2 cellular contexts compared by ENCODE assay signal in the genomic region with DNA sequence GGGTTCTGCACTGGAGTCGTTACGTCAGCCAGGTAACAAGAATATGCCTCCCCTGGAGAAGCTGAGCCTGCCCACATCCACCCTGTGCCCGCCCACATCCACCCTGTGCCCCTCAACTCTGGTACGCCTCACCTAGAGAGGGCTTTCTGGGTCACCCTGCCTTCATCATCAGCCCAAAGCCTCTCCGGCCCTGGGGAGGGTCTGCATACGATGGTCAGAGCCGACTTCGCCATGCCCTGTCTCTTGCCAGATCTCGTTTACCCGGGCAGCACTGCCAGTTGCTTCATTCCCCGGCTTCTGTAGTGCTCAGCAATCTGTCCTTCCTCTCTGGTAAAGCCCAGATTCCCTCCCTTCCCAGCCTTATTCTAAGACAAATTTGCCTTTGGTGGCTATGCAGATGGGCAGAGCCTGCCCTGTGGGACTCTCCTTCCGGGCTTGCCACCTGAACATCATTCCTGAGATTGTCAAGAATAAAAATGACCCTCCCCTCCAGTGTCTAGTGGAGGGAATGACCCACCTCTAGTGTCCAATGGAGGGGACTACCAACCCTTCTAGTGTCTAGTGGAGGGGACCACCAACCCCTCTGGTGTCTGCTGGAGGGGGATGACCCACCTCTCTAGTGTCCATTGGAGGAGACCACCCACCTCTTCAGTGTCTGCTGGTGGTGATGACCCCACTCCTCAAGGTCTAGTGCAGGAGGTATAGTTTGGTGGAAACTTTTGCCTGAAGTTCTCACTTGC.
TF ChIP-seq lines count a peak whose summit lies in the region.

No MANE protein-coding gene starts in this region.

TF ChIP-seq in HEK293, 187 proteins besides CTCF, POLR2A, EP300 and RAD21:
- peak; percentile 29; the same call in 1 of the 2 replicates for TF ChIP-seq ZFHX2 (tag by site-specific recombination; conservative IDR thresholded peaks at IDR 0.05)
- 0 out of 2 replicates have a peak, but pooled peaks have one; percentile 23 for TF ChIP-seq ZNF600 (tag by site-specific recombination; IDR thresholded peaks at IDR 0.05)
- TF ChIP-seq ZNF121 (tag by site-specific recombination; IDR thresholded peaks at IDR 0.05), result no peak

TF ChIP-seq in H1, 55 proteins besides CTCF, POLR2A, EP300 and RAD21:
- TF ChIP-seq SP4 (IDR thresholded peaks at IDR 0.05; ENCODE audit: low read length) (no peak), NRF1 (IDR thresholded peaks at IDR 0.05; ENCODE audit: low read depth, low read length) (no peak), CBX5 (IDR thresholded peaks at IDR 0.05; ENCODE audit: low read depth, low read length) (no peak), ASH2L (IDR thresholded peaks at IDR 0.05; ENCODE audit: low read length) (no peak), BACH1 (IDR thresholded peaks at IDR 0.05; ENCODE audit: low read length) (no peak), PHF8 (conservative IDR thresholded peaks at IDR 0.05; ENCODE audit: low read depth, low read length) (no peak), TBP (IDR thresholded peaks at IDR 0.05; ENCODE audit: low read depth, low read length) (no peak), SP2 (IDR thresholded peaks at IDR 0.05; ENCODE audit: low read length) (no peak), SAP30 (IDR thresholded peaks at IDR 0.05; ENCODE audit: insufficient read depth, insufficient replicate concordance, low read length) (no peak), EZH2 (IDR thresholded peaks at IDR 0.05; ENCODE audit: low read depth, low read length, severe bottlenecking) (no peak), YY1 (IDR thresholded peaks at IDR 0.05; ENCODE audit: low read depth, low read length) (no peak), EGR1 (IDR thresholded peaks at IDR 0.05; ENCODE audit: borderline replicate concordance, low read depth, low read length) (no peak)
- TF ChIP-seq, protein P1, sequence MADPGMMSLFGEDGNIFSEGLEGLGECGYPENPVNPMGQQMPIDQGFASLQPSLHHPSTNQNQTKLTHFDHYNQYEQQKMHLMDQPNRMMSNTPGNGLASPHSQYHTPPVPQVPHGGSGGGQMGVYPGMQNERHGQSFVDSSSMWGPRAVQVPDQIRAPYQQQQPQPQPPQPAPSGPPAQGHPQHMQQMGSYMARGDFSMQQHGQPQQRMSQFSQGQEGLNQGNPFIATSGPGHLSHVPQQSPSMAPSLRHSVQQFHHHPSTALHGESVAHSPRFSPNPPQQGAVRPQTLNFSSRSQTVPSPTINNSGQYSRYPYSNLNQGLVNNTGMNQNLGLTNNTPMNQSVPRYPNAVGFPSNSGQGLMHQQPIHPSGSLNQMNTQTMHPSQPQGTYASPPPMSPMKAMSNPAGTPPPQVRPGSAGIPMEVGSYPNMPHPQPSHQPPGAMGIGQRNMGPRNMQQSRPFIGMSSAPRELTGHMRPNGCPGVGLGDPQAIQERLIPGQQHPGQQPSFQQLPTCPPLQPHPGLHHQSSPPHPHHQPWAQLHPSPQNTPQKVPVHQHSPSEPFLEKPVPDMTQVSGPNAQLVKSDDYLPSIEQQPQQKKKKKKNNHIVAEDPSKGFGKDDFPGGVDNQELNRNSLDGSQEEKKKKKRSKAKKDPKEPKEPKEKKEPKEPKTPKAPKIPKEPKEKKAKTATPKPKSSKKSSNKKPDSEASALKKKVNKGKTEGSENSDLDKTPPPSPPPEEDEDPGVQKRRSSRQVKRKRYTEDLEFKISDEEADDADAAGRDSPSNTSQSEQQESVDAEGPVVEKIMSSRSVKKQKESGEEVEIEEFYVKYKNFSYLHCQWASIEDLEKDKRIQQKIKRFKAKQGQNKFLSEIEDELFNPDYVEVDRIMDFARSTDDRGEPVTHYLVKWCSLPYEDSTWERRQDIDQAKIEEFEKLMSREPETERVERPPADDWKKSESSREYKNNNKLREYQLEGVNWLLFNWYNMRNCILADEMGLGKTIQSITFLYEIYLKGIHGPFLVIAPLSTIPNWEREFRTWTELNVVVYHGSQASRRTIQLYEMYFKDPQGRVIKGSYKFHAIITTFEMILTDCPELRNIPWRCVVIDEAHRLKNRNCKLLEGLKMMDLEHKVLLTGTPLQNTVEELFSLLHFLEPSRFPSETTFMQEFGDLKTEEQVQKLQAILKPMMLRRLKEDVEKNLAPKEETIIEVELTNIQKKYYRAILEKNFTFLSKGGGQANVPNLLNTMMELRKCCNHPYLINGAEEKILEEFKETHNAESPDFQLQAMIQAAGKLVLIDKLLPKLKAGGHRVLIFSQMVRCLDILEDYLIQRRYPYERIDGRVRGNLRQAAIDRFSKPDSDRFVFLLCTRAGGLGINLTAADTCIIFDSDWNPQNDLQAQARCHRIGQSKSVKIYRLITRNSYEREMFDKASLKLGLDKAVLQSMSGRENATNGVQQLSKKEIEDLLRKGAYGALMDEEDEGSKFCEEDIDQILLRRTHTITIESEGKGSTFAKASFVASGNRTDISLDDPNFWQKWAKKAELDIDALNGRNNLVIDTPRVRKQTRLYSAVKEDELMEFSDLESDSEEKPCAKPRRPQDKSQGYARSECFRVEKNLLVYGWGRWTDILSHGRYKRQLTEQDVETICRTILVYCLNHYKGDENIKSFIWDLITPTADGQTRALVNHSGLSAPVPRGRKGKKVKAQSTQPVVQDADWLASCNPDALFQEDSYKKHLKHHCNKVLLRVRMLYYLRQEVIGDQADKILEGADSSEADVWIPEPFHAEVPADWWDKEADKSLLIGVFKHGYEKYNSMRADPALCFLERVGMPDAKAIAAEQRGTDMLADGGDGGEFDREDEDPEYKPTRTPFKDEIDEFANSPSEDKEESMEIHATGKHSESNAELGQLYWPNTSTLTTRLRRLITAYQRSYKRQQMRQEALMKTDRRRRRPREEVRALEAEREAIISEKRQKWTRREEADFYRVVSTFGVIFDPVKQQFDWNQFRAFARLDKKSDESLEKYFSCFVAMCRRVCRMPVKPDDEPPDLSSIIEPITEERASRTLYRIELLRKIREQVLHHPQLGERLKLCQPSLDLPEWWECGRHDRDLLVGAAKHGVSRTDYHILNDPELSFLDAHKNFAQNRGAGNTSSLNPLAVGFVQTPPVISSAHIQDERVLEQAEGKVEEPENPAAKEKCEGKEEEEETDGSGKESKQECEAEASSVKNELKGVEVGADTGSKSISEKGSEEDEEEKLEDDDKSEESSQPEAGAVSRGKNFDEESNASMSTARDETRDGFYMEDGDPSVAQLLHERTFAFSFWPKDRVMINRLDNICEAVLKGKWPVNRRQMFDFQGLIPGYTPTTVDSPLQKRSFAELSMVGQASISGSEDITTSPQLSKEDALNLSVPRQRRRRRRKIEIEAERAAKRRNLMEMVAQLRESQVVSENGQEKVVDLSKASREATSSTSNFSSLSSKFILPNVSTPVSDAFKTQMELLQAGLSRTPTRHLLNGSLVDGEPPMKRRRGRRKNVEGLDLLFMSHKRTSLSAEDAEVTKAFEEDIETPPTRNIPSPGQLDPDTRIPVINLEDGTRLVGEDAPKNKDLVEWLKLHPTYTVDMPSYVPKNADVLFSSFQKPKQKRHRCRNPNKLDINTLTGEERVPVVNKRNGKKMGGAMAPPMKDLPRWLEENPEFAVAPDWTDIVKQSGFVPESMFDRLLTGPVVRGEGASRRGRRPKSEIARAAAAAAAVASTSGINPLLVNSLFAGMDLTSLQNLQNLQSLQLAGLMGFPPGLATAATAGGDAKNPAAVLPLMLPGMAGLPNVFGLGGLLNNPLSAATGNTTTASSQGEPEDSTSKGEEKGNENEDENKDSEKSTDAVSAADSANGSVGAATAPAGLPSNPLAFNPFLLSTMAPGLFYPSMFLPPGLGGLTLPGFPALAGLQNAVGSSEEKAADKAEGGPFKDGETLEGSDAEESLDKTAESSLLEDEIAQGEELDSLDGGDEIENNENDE (IDR thresholded peaks at IDR 0.05; ENCODE audit: insufficient replicate concordance, low read length), result no peak
